3 cellular contexts compared by ENCODE assay signal in the genomic region with DNA sequence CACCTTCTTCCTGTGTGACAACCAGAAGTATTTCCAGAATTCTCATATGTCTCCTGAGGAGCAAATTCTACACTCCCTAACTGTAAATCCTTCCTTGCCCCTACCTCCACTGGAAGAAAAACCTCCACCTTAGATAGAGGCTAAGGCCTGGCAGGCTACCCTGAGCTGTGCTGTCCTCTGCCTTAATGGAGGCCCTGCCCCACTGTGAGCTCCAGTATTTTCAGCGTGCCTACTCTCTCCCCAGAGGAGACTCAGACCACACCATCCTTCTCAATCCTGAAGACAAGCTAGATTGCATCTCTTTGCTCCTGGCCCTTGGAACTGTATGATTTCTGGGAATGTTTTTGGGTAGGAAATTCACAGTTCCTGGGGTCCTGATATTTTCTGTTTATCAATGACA.
"Had no signal": no experiment of that assay in that cellular context is flagged by ENCODE, and none has a peak within 500 bp of the region (broad histone marks: within the 10 kb centered on the region; RNA-seq: fewer than 3 reads in every experiment).

No MANE protein-coding gene starts in this region.

- DNase-seq: GDM1, GF-D8 had no signal

- ATAC-seq: GM12878 had no signal
